ENCODE assay signal across 25 cellular contexts in genomic region chr13:102240110-102240509, GRCh38.
"Had no signal": no experiment of that assay in that cellular context is flagged by ENCODE, and none has a peak within 500 bp of the region (broad histone marks: within the 10 kb centered on the region; RNA-seq: fewer than 3 reads in every experiment).

No MANE protein-coding gene starts in this region.

- DNase-seq: natural killer cell; occipital lobe; ovary; posterior cingulate gyrus; psoas muscle; right cardiac atrium; right lobe of liver; sigmoid colon; small intestine; stimulated activated CD4-positive, alpha-beta T cell treated with anti-CD3 and anti-CD28 coated beads, Interleukin-15, amount 100 ng/mL, for 24 hours; stimulated activated CD4-positive, alpha-beta T cell treated with anti-CD3 and anti-CD28 coated beads, Interleukin-2, amount 100 ng/mL, for 24 hours; stimulated activated CD4-positive, alpha-beta T cell treated with anti-CD3 and anti-CD28 coated beads, Interleukin-2, amount 100 ng/mL, for 48 hours; stimulated activated CD4-positive, alpha-beta T cell treated with anti-CD3 and anti-CD28 coated beads, Interleukin-4, amount 100 ng/mL, for 24 hours; stimulated activated naive B cell treated with anti-CD40 and anti-IgM and Interleukin-4, amounts not matched to agents 10 μg/mL and 1 μg/mL and 100 μg/mL, for 72 hours; stimulated activated naive CD4-positive, alpha-beta T cell treated with Interleukin-2 at 50 U/mL for 16 hours; stomach; testis; tibial artery; transverse colon; upper lobe of right lung; uterus had no signal

- H3K27me3 ChIP-seq: neural progenitor cell, ovary, right lobe of liver, sigmoid colon, stomach, suprapubic skin, testis, tibial artery, transverse colon, upper lobe of right lung, uterus had no signal

- H3K79me2 ChIP-seq: parathyroid adenoma had no signal

- ATAC-seq: natural killer cell; psoas muscle; stimulated activated effector memory CD8-positive, alpha-beta T cell treated with anti-CD3 and anti-CD28 coated beads, Interleukin-12 subunit alpha, Interleukin-12 subunit beta, amount 100 ng/mL, for 72 hours; stimulated activated naive B cell treated with anti-CD40 and anti-IgM and Interleukin-4, amounts not matched to agents 10 μg/mL and 1 μg/mL and 100 μg/mL, for 72 hours; upper lobe of right lung had no signal

- H2AFZ ChIP-seq: neural progenitor cell, parathyroid adenoma had no signal

- H3K36me3 ChIP-seq: neural progenitor cell, ovary, right lobe of liver, sigmoid colon, stomach, suprapubic skin, tibial artery, transverse colon, upper lobe of right lung, uterus had no signal

- H3K4me1 ChIP-seq: neural progenitor cell, parathyroid adenoma, psoas muscle, sigmoid colon, stomach, suprapubic skin, testis, tibial artery, transverse colon, upper lobe of right lung, uterus had no signal

- H3K4me2 ChIP-seq: neural progenitor cell had no signal

- H3K9me3 ChIP-seq: ovary, psoas muscle, right lobe of liver, sigmoid colon, suprapubic skin, testis, tibial artery, transverse colon, upper lobe of right lung, uterus had no signal

- H3K27ac ChIP-seq: neural progenitor cell, ovary, parathyroid adenoma, psoas muscle, right lobe of liver, sigmoid colon, stomach, suprapubic skin, testis, tibial artery, transverse colon, upper lobe of right lung, uterus had no signal

- H3K4me3 ChIP-seq: neural progenitor cell, ovary, psoas muscle, right lobe of liver, sigmoid colon, stomach, suprapubic skin, testis, tibial artery, transverse colon, upper lobe of right lung, uterus had no signal

- H3K9ac ChIP-seq: neural progenitor cell, parathyroid adenoma had no signal
